8 cellular contexts compared by ENCODE assay signal in the genomic region with DNA sequence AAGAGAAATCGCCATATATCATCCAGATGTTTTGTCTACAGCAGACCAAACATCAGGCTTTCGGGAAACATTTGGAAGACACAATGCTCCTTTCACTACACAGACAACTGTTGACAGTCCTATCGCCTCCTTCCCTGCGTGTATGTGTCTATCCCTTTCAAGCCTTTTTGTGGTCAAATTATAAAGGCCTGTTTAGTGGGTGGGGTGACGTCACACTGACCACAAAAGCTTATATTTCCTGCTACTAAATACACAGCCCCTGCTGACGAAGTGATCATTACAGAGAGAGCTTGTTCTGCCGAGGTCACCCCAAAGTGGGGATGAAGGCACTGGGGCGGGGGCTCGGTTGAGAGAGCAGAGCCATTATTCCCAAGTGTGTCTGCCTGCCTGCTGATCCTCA.
A peak's percentile ranks its signal among the peaks of the same experiment; 100 is the strongest.
DNase-seq lines count a peak whose midpoint lies in the region; ATAC-seq and TF ChIP-seq lines count a peak whose summit lies in the region.

No MANE protein-coding gene starts in this region.

- peaks cover 12% of the 10 kb centered on the region for H3K27me3 Mint-ChIP-seq in activated CD8-positive, alpha-beta T cell treated with anti-CD3 and anti-CD28 coated beads, Interleukin-2, amount 10 ng/mL, durations not matched to agents 7 days and 5 days (ENCODE audit: low read depth)

- no peaks in the 10 kb centered on the region for H3K27me3 ChIP-seq in Loucy (ENCODE audit: insufficient read depth, low read length, poor library complexity, severe bottlenecking)

- ATAC-seq in activated CD8-positive, alpha-beta T cell treated with anti-CD3 and anti-CD28 coated beads, Interleukin-2, amount 10 ng/mL, durations not matched to agents 7 days and 5 days, result peak; percentile 88
- ATAC-seq in GM19035 (IDR thresholded peaks at IDR 0.05; ENCODE audit: unreplicated experiment), result no peak
- ATAC-seq in GM19452 (IDR thresholded peaks at IDR 0.05; ENCODE audit: unreplicated experiment), result no peak

- TF ChIP-seq CTCF in Loucy (conservative IDR thresholded peaks at IDR 0.05; ENCODE audit: low read length), result no peak

- CTCF ChIA-PET in activated CD8-positive, alpha-beta T cell treated with anti-CD3 and anti-CD28 coated beads, Interleukin-2, amount 10 ng/mL, durations not matched to agents 7 days and 5 days (lab: Charles Lee), result interaction anchor here (0.8 to 1.2 kb wide), 3 partner anchors 14 to 469 kb away, joined by 3 read pairs; no protein-coding TSS in a partner anchor

- H3K4me1 ChIP-seq in Loucy (ENCODE audit: insufficient read depth, low read length, poor library complexity, severe bottlenecking), result peaks cover 52% of the 10 kb centered on the region

- no peak overlapping the region for H2AFZ ChIP-seq in Loucy (ENCODE audit: low read length)

- H3K4me2 ChIP-seq in Loucy (ENCODE audit: low read depth, low read length, poor library complexity, severe bottlenecking), result peak overlapping the region; percentile 71

- H3K9me2 ChIP-seq in Loucy (replicated peaks; ENCODE audit: low read depth, low read length), result no peaks in the 10 kb centered on the region

- no peaks in the 10 kb centered on the region for H3K36me3 ChIP-seq in Loucy (ENCODE audit: insufficient read depth, low read length)

- H3K4me3 Mint-ChIP-seq in activated CD8-positive, alpha-beta T cell treated with anti-CD3 and anti-CD28 coated beads, Interleukin-2, amount 10 ng/mL, durations not matched to agents 7 days and 5 days, result peak overlapping the region; percentile 19

- no peaks in the 10 kb centered on the region for H3K9me3 ChIP-seq in Loucy (ENCODE audit: insufficient read depth, low read depth, low read length)

- no peaks in the 10 kb centered on the region for H4K20me1 ChIP-seq in Loucy (ENCODE audit: insufficient read depth, low read length, poor library complexity, severe bottlenecking)

- DNase-seq in COLO829 (ENCODE audit: low spot score) (peak; percentile 74), islet precursor cell (peak; percentile 97), NCI-H1092 (lab: John Stamatoyannopoulos, UW) (no peak), NCI-H1694 treated with DMSO at 0.1 percent for 48 hours (lab: John Stamatoyannopoulos, UW) (no peak)
- peak; percentile 84 for DNase-seq in activated CD8-positive, alpha-beta T cell treated with anti-CD3 and anti-CD28 coated beads, Interleukin-2, amount 10 ng/mL, durations not matched to agents 7 days and 5 days

- H3K36me3 Mint-ChIP-seq in activated CD8-positive, alpha-beta T cell treated with anti-CD3 and anti-CD28 coated beads, Interleukin-2, amount 10 ng/mL, durations not matched to agents 7 days and 5 days (ENCODE audit: low read depth), result no peaks in the 10 kb centered on the region

- POLR2A ChIA-PET in activated CD8-positive, alpha-beta T cell treated with anti-CD3 and anti-CD28 coated beads, Interleukin-2, amount 10 ng/mL, durations not matched to agents 7 days and 5 days (lab: Charles Lee), result no interaction called here

- no peaks in the 10 kb centered on the region for H3K79me2 ChIP-seq in Loucy (ENCODE audit: insufficient read depth, low read length)

- H3K4me1 Mint-ChIP-seq in activated CD8-positive, alpha-beta T cell treated with anti-CD3 and anti-CD28 coated beads, Interleukin-2, amount 10 ng/mL, durations not matched to agents 7 days and 5 days (ENCODE audit: low read depth), result peaks cover 27% of the 10 kb centered on the region

- peak overlapping the region; percentile 65 for H3K9ac ChIP-seq in Loucy (ENCODE audit: low read depth, low read length, poor library complexity, severe bottlenecking)

- 0 out of 2 replicates have a peak, but pooled peaks cover 3% of the 10 kb centered on the region for H3F3A ChIP-seq in Loucy (ENCODE audit: low read depth)

- peak overlapping the region; percentile 55 for H3K27ac Mint-ChIP-seq in activated CD8-positive, alpha-beta T cell treated with anti-CD3 and anti-CD28 coated beads, Interleukin-2, amount 10 ng/mL, durations not matched to agents 7 days and 5 days

- peak overlapping the region; percentile 60 for H3K4me3 ChIP-seq in Loucy (ENCODE audit: low read length, poor library complexity, severe bottlenecking)

- H3K9me3 Mint-ChIP-seq in activated CD8-positive, alpha-beta T cell treated with anti-CD3 and anti-CD28 coated beads, Interleukin-2, amount 10 ng/mL, durations not matched to agents 7 days and 5 days (ENCODE audit: insufficient read depth), result no peaks in the 10 kb centered on the region

Comparison
In these comparisons a context has a peak if more than half of its experiments do, and no peak if none do; other contexts are left out.
1. DNase-seq: peak in COLO829 (single experiment), activated CD8-positive, alpha-beta T cell treated with anti-CD3 and anti-CD28 coated beads, Interleukin-2, amount 10 ng/mL, durations not matched to agents 7 days and 5 days (single experiment) and islet precursor cell (single experiment); none in NCI-H1092 (single experiment) and NCI-H1694 treated with DMSO at 0.1 percent for 48 hours (single experiment).